In genomic region chr1:111462368-111463028, GRCh38 we compare ENCODE assay signal across 16 cellular contexts. TPM values are rescaled to one million over a fixed set of nuclear protein-coding genes. Genes with fewer than 3 reads are reported as not detected.
DNase-seq lines count a peak whose midpoint lies in the region; ATAC-seq, FAIRE-seq and TF ChIP-seq lines count a peak whose summit lies in the region.
"Had no signal": no experiment of that assay in that cellular context is flagged by ENCODE, and none has a peak within 500 bp of the region (broad histone marks: within the 10 kb centered on the region; RNA-seq: fewer than 3 reads in every experiment).

No MANE protein-coding gene starts in this region.

- intact Hi-C loops in K562 (cut with micrococcal nuclease) = no loop called here
- intact Hi-C loops in testis (cut with DNase I; ENCODE audit: low total_unique reads) = no loop called here

- BruUV-seq in K562 (replicated peaks; lab: Mats Ljungman, UMichigan) = no TSS peak

- POLR2A ChIA-PET in A549 (lab: Yijun Ruan, JAX) = no interaction called here
- POLR2A ChIA-PET in CD8-positive, alpha-beta memory T cell (lab: Charles Lee) = interaction anchor here (1.0 kb wide), 1 partner anchor 14 kb away, joined by 3 read pairs; no protein-coding TSS in a partner anchor
- POLR2A ChIA-PET in K562 (lab: Yijun Ruan, JAX) = interaction anchor here (0.6 to 3.7 kb wide), 5 partner anchors 10 to 26 kb away, joined by 3 to 30 read pairs (median 3); partner anchors contain the start of gene WDR77

- H3K36me3 Mint-ChIP-seq in CD8-positive, alpha-beta memory T cell = peaks cover 0 to 68% (median 24%) of the 10 kb centered on the region in 3 donors
- peaks cover 67% of the 10 kb centered on the region for H3K36me3 Mint-ChIP-seq in nephron (ENCODE audit: low read depth)

- H3K27me3 ChIP-seq in CD8-positive, alpha-beta memory T cell (ENCODE audit: insufficient read depth, low read length, poor library complexity, severe bottlenecking) = no peaks in the 10 kb centered on the region
- no peaks in the 10 kb centered on the region for H3K27me3 ChIP-seq in K562 (ENCODE audit: control insufficient read depth in 2 of 2, insufficient read depth in 2 of 2, low read length in 2 of 2)
- H3K27me3 ChIP-seq in testis = no peaks in the 10 kb centered on the region
- H3K27me3 ChIP-seq: BLaER1 treated with 17β-estradiol and CSF1 and Interleukin-3, amounts not matched to agents 10 nM and 100 nM had no signal

- no peaks in the 10 kb centered on the region for H3K9me3 ChIP-seq in A549
- H3K9me3 ChIP-seq in CD8-positive, alpha-beta memory T cell (ENCODE audit: low read length) = no peaks in the 10 kb centered on the region
- no peaks in the 10 kb centered on the region for H3K9me3 ChIP-seq in K562 (replicated peaks; ENCODE audit: control insufficient read depth, insufficient read depth, low read depth, low read length)
- no peaks in the 10 kb centered on the region for H3K9me3 ChIP-seq in testis
- H3K9me3 ChIP-seq: BLaER1 treated with 17β-estradiol and CSF1 and Interleukin-3, amounts not matched to agents 10 nM and 100 nM had no signal

- H3K79me2 ChIP-seq in K562 (ENCODE audit: control insufficient read depth, insufficient read depth, low read length) = peaks cover 6% of the 10 kb centered on the region; the same call in 1 of the 3 replicates

- TF ChIP-seq RAD21 in A549 (conservative IDR thresholded peaks at IDR 0.05 in 1 of 2, IDR thresholded peaks at IDR 0.05 in 1 of 2) (no peak), K562 (CRISPR knock-in tag; conservative IDR thresholded peaks at IDR 0.05 in 1 of 2, IDR thresholded peaks at IDR 0.05 in 1 of 2) (no peak)

- peaks cover 20% of the 10 kb centered on the region for H3K36me3 ChIP-seq in CD8-positive, alpha-beta memory T cell (ENCODE audit: insufficient read depth, low read length)
- peaks cover 57% of the 10 kb centered on the region for H3K36me3 ChIP-seq in K562 (ENCODE audit: control insufficient read depth, insufficient read depth, low read length)
- no peaks in the 10 kb centered on the region for H3K36me3 ChIP-seq in testis (ENCODE audit: low read depth, missing control alignments)

- H3K4me1 Mint-ChIP-seq in CD8-positive, alpha-beta memory T cell = peaks cover 15 to 28% (median 21%) of the 10 kb centered on the region in 3 donors
- H3K4me1 Mint-ChIP-seq in nephron = peaks cover 10% of the 10 kb centered on the region

- FAIRE-seq in A549 (lab: Jason Lieb, UNC) = no peak
- no peak for FAIRE-seq in K562 (lab: Jason Lieb, UNC)

- H3K4me2 ChIP-seq in A549 (no peak overlapping the region), K562 (ENCODE audit: insufficient read depth, low read length) (peak overlapping the region; percentile 27)
- H3K4me2 ChIP-seq: BLaER1 treated with 17β-estradiol and CSF1 and Interleukin-3, amounts not matched to agents 10 nM and 100 nM had no signal

- no peaks in the 10 kb centered on the region for H3K9me3 Mint-ChIP-seq in CD8-positive, alpha-beta memory T cell
- H3K9me3 Mint-ChIP-seq in nephron = no peaks in the 10 kb centered on the region

- WGBS in A549 (ENCODE audit: missing lambda C conversion rate) = 91% methylated on average over 4 of the region's 4 CpGs
- 47% methylated on average over 4 of the region's 4 CpGs for WGBS in K562 (ENCODE audit: insufficient coverage, low coverage, missing lambda C conversion rate)
- WGBS in testis, 2 donors = 85 to 94% methylated on average over 4 of the region's 4 CpGs

- no peaks in the 10 kb centered on the region for H3K27me3 Mint-ChIP-seq in CD8-positive, alpha-beta memory T cell
- H3K27me3 Mint-ChIP-seq in nephron (ENCODE audit: low read depth) = no peaks in the 10 kb centered on the region

- peak overlapping the region in 1 of 8 donors; percentile 35 for H3K27ac Mint-ChIP-seq in CD8-positive, alpha-beta memory T cell
- peak overlapping the region; percentile 21 to 47 (median 45) for H3K27ac Mint-ChIP-seq in nephron

- CTCF ChIA-PET in A549 (lab: Yijun Ruan, JAX) = interaction anchor here (1.0 to 1.7 kb wide), 2 partner anchors 11 to 45 kb away, joined by 6 read pairs; no protein-coding TSS in a partner anchor
- CTCF ChIA-PET in CD8-positive, alpha-beta memory T cell (lab: Charles Lee) = interaction anchor here (0.7 to 2.9 kb wide), 4 partner anchors 9 to 1402 kb away, joined by 3 to 11 read pairs (median 4); no protein-coding TSS in a partner anchor
- CTCF ChIA-PET in K562 (lab: Yijun Ruan, JAX; ENCODE audit: low intra/inter-chr PET ratio) = no interaction called here

- H2AFZ ChIP-seq in K562 (ENCODE audit: low read depth, low read length) = no peak overlapping the region

- no peak overlapping the region for H3K27ac ChIP-seq in A549
- peak overlapping the region; percentile 21 for H3K27ac ChIP-seq in CD8-positive, alpha-beta memory T cell (ENCODE audit: low read depth, low read length)
- peak overlapping the region; percentile 59 for H3K27ac ChIP-seq in K562 (ENCODE audit: extremely low read depth, low read depth, low read length)
- H3K27ac ChIP-seq in testis = no peak overlapping the region
- H3K27ac ChIP-seq: BLaER1 treated with 17β-estradiol and CSF1 and Interleukin-3, amounts not matched to agents 10 nM and 100 nM had no signal

- H4K20me1 ChIP-seq in K562 (replicated peaks; ENCODE audit: control insufficient read depth, insufficient read depth, low read length) = no peaks in the 10 kb centered on the region

- no peak for TF ChIP-seq EP300 in A549 (IDR thresholded peaks at IDR 0.05)
- TF ChIP-seq EP300 in K562 (IDR thresholded peaks at IDR 0.05; ENCODE audit: low read length) = no peak

- no peak for TF ChIP-seq CTCF in A549 (IDR thresholded peaks at IDR 0.05)
- TF ChIP-seq CTCF in K562 (IDR thresholded peaks at IDR 0.05 in 2 of 3, conservative IDR thresholded peaks at IDR 0.05 in 1 of 3; ENCODE audit: insufficient read depth in 2 of 3, low read depth in 1 of 3, low read length in 3 of 3) = no peak
- TF ChIP-seq CTCF in nephron (IDR thresholded peaks at IDR 0.05; ENCODE audit: unreplicated experiment in 3 of 3) = no peak
- TF ChIP-seq CTCF in testis (IDR thresholded peaks at IDR 0.05) = no peak

- H3K4me3 Mint-ChIP-seq in CD8-positive, alpha-beta memory T cell = no peak overlapping the region
- H3K4me3 Mint-ChIP-seq in nephron = no peak overlapping the region

- no peaks in the 10 kb centered on the region for H3K4me1 ChIP-seq in A549
- no peaks in the 10 kb centered on the region for H3K4me1 ChIP-seq in CD8-positive, alpha-beta memory T cell (ENCODE audit: insufficient read depth, low read length)
- H3K4me1 ChIP-seq in K562 (replicated peaks in 1 of 2; ENCODE audit: control insufficient read depth in 2 of 2, insufficient read depth in 2 of 2, low read length in 2 of 2) = peaks cover 5 to 23% of the 10 kb centered on the region in 2 experiments; a peak in 4 of 5 replicates
- no peaks in the 10 kb centered on the region for H3K4me1 ChIP-seq in testis

- TF ChIP-seq POLR2A in A549 (IDR thresholded peaks at IDR 0.05; ENCODE audit: low read length) = no peak
- TF ChIP-seq POLR2A in K562 (conservative IDR thresholded peaks at IDR 0.05) = no peak; the same call in 1 of the 2 replicates
- no peak for TF ChIP-seq POLR2A in testis (IDR thresholded peaks at IDR 0.05)

- no peak overlapping the region; a peak in 1 of 4 replicates for H3K9ac ChIP-seq in K562 (ENCODE audit: insufficient read depth in 1 of 2, low read depth in 2 of 2, low read length in 2 of 2)
- H3K9ac ChIP-seq: BLaER1 treated with 17β-estradiol and CSF1 and Interleukin-3, amounts not matched to agents 10 nM and 100 nM had no signal

- DNase-seq in A549 (ENCODE audit: low read depth in 1 of 2, low spot score in 1 of 2) (no peak), K562 (ENCODE audit: extremely low read depth in 1 of 4, low spot score in 3 of 4) (no peak), testis (no peak), NCI-H1092 (lab: John Stamatoyannopoulos, UW) (no peak)
- no peak for DNase-seq in CD8-positive, alpha-beta memory T cell
- DNase-seq: COR-L47, DMS153, NCI-H146, NCI-H2081 treated with DMSO at 0.1 percent for 48 hours, NCI-H2227 treated with DMSO at 0.1 percent for 48 hours, NCI-H526 treated with DMSO at 0.1 percent for 48 hours had no signal

- H3K4me3 ChIP-seq in A549 = no peak overlapping the region
- H3K4me3 ChIP-seq in CD8-positive, alpha-beta memory T cell (ENCODE audit: low read length) = no peak overlapping the region
- H3K4me3 ChIP-seq in K562 = no peak overlapping the region
- no peak overlapping the region for H3K4me3 ChIP-seq in testis
- H3K4me3 ChIP-seq: BLaER1 treated with 17β-estradiol and CSF1 and Interleukin-3, amounts not matched to agents 10 nM and 100 nM had no signal

- in situ Hi-C loops in K562 (cut with MboI) = no loop called here

- no peaks in the 10 kb centered on the region for H3K9me1 ChIP-seq in K562 (ENCODE audit: control insufficient read depth, insufficient read depth, low read length)

- ATAC-seq in A549 (no peak), K562 (peak; percentile 63), GM19023 (IDR thresholded peaks at IDR 0.05; ENCODE audit: unreplicated experiment) (no peak), HG02763 (IDR thresholded peaks at IDR 0.05; ENCODE audit: unreplicated experiment) (no peak)

RNA-seq across cellular contexts. Expression of gene C1orf162, which starts 11.3 kb away (rescaled TPM):
- polyA plus RNA-seq in A549 (2011; rRNA removed) = 0.28 and 0.46 TPM in 2 replicates
- polyA plus RNA-seq in A549 (2012; cell fraction: cytosol; rRNA removed) = 0.04 and 0.10 TPM in 2 replicates
- 0.28 and 0.47 TPM in 2 replicates for polyA plus RNA-seq in A549 (2012; cell fraction: nucleus; rRNA removed)
- polyA plus RNA-seq in A549 (2017; fragmentation: RNase III; extraction: RNeasy Plus Mini Kit Qiagen cat#74134 plus additional on column Dnase treatment) = 0.16 to 0.17 TPM (median 0.17 TPM) in 3 replicates
- polyA minus RNA-seq in A549 (2011; rRNA and poly(A)+ RNA removed) = 0.62 TPM in 1 of 2 replicates, not detected in the other
- total RNA-seq in CD8-positive, alpha-beta memory T cell = 1 to 10 TPM; 3.9 to 4.9 TPM
- polyA plus RNA-seq in CD8-positive, alpha-beta memory T cell = 90.1 TPM
- 2.9 and 9.0 TPM in 2 replicates for total RNA-seq in K562 (2011; cell fraction: chromatin; rRNA removed; ENCODE audit: low replicate concordance)
- 1.2 and 3.2 TPM in 2 replicates for total RNA-seq in K562 (2011; cell fraction: nucleolus; rRNA removed)
- total RNA-seq in K562 (2011; cell fraction: nucleoplasm; rRNA removed) = 4.1 and 4.7 TPM in 2 replicates
- 0.45 and 0.65 TPM in 2 replicates for total RNA-seq in K562 (2014; rRNA removed)
- 0.99 and 1.1 TPM in 2 replicates for total RNA-seq in K562 (2014; rRNA removed; fragmentation: Illumina TruSeq; extraction: Trizol)
- total RNA-seq in K562 (2015; rRNA removed; fragmentation: Illumina TruSeq; extraction: Trizol) = 0.90 and 1.3 TPM in 2 replicates
- total RNA-seq in K562 (2021) = 0.72 and 1.2 TPM in 2 replicates
- 2.7 and 4.2 TPM in 2 replicates for polyA plus RNA-seq in K562 (2011; rRNA removed)
- polyA plus RNA-seq in K562 (2011; cell fraction: cytosol; rRNA removed) = 0.91 and 2.6 TPM in 2 replicates
- polyA plus RNA-seq in K562 (2011; cell fraction: nucleus; rRNA removed) = 14.7 and 27.0 TPM in 2 replicates
- polyA plus RNA-seq in K562 (2012) = 0.95 and 2.6 TPM in 2 replicates
- 1.7 and 1.9 TPM in 2 replicates for polyA plus RNA-seq in K562 (2014; fragmentation: Illumina TruSeq; extraction: Trizol)
- under 1 TPM; 0.48 to 0.76 TPM for polyA plus RNA-seq in K562 (2014; fragmentation: Nextera tagmentation; extraction: Ambion mirVana)
- polyA plus RNA-seq in K562 (2014; rRNA removed) = 1.3 and 1.8 TPM in 2 replicates
- 1.2 and 3.8 TPM in 2 replicates for polyA minus RNA-seq in K562 (2011; rRNA and poly(A)+ RNA removed)
- 1.0 TPM in 1 of 2 replicates, not detected in the other for polyA minus RNA-seq in K562 (2011; cell fraction: cytosol; rRNA and poly(A)+ RNA removed)
- polyA minus RNA-seq in K562 (2011; cell fraction: nucleus; rRNA and poly(A)+ RNA removed) = 2.3 and 4.9 TPM in 2 replicates
- 1 to 10 TPM; 5.4 to 6.9 TPM for total RNA-seq in testis
- 15.4 TPM for polyA plus RNA-seq in testis (ENCODE audit: insufficient read depth, low read depth, low replicate concordance)
- total RNA-seq: HT-29 had no signal

RNA-seq across cellular contexts. Expression of gene ATP5PB, which starts 13.2 kb away (rescaled TPM):
- 300 TPM in 2 replicates for polyA plus RNA-seq in A549 (2011; rRNA removed)
- 162 and 176 TPM in 2 replicates for polyA plus RNA-seq in A549 (2012; cell fraction: cytosol; rRNA removed)
- polyA plus RNA-seq in A549 (2012; cell fraction: nucleus; rRNA removed) = 65.0 and 83.4 TPM in 2 replicates
- 261 to 328 TPM (median 275 TPM) in 3 replicates for polyA plus RNA-seq in A549 (2017; fragmentation: RNase III; extraction: RNeasy Plus Mini Kit Qiagen cat#74134 plus additional on column Dnase treatment)
- 85.0 and 97.2 TPM in 2 replicates for polyA minus RNA-seq in A549 (2011; rRNA and poly(A)+ RNA removed)
- 100 to 1,000 TPM; 351 to 360 TPM for total RNA-seq in CD8-positive, alpha-beta memory T cell
- polyA plus RNA-seq in CD8-positive, alpha-beta memory T cell = 455 TPM
- 30.9 and 50.4 TPM in 2 replicates for total RNA-seq in K562 (2011; cell fraction: chromatin; rRNA removed; ENCODE audit: low replicate concordance)
- 36.7 and 51.9 TPM in 2 replicates for total RNA-seq in K562 (2011; cell fraction: nucleolus; rRNA removed)
- total RNA-seq in K562 (2011; cell fraction: nucleoplasm; rRNA removed) = 51.1 and 70.5 TPM in 2 replicates
- 727 and 890 TPM in 2 replicates for total RNA-seq in K562 (2014; rRNA removed)
- 1,061 and 1,110 TPM in 2 replicates for total RNA-seq in K562 (2014; rRNA removed; fragmentation: Illumina TruSeq; extraction: Trizol)
- 1,044 and 1,100 TPM in 2 replicates for total RNA-seq in K562 (2015; rRNA removed; fragmentation: Illumina TruSeq; extraction: Trizol)
- 651 and 736 TPM in 2 replicates for total RNA-seq in K562 (2021)
- 1,020 and 1,271 TPM in 2 replicates for polyA plus RNA-seq in K562 (2011; rRNA removed)
- 438 and 690 TPM in 2 replicates for polyA plus RNA-seq in K562 (2011; cell fraction: cytosol; rRNA removed)
- polyA plus RNA-seq in K562 (2011; cell fraction: nucleus; rRNA removed) = 132 and 238 TPM in 2 replicates
- 643 and 784 TPM in 2 replicates for polyA plus RNA-seq in K562 (2012)
- 896 and 1,028 TPM in 2 replicates for polyA plus RNA-seq in K562 (2014; fragmentation: Illumina TruSeq; extraction: Trizol)
- 1,000 to 10,000 TPM; 2,499 to 2,735 TPM for polyA plus RNA-seq in K562 (2014; fragmentation: Nextera tagmentation; extraction: Ambion mirVana)
- 1,033 and 1,042 TPM in 2 replicates for polyA plus RNA-seq in K562 (2014; rRNA removed)
- 658 and 670 TPM in 2 replicates for polyA minus RNA-seq in K562 (2011; rRNA and poly(A)+ RNA removed)
- polyA minus RNA-seq in K562 (2011; cell fraction: cytosol; rRNA and poly(A)+ RNA removed) = 238 and 250 TPM in 2 replicates
- polyA minus RNA-seq in K562 (2011; cell fraction: nucleus; rRNA and poly(A)+ RNA removed) = 15.9 and 51.3 TPM in 2 replicates
- total RNA-seq in testis = 100 to 1,000 TPM; 183 to 188 TPM
- 419 TPM for polyA plus RNA-seq in testis (ENCODE audit: insufficient read depth, low read depth, low replicate concordance)

RNA-seq across cellular contexts. Expression of gene WDR77, which starts 13.4 kb away (rescaled TPM):
- 122 and 157 TPM in 2 replicates for polyA plus RNA-seq in A549 (2011; rRNA removed)
- 128 and 160 TPM in 2 replicates for polyA plus RNA-seq in A549 (2012; cell fraction: cytosol; rRNA removed)
- polyA plus RNA-seq in A549 (2012; cell fraction: nucleus; rRNA removed) = 145 and 176 TPM in 2 replicates
- polyA plus RNA-seq in A549 (2017; fragmentation: RNase III; extraction: RNeasy Plus Mini Kit Qiagen cat#74134 plus additional on column Dnase treatment) = 53.0 to 60.0 TPM (median 53.8 TPM) in 3 replicates
- 145 and 190 TPM in 2 replicates for polyA minus RNA-seq in A549 (2011; rRNA and poly(A)+ RNA removed)
- 10 to 100 TPM; 73.2 to 74.7 TPM for total RNA-seq in CD8-positive, alpha-beta memory T cell
- 42.2 TPM for polyA plus RNA-seq in CD8-positive, alpha-beta memory T cell
- total RNA-seq in K562 (2011; cell fraction: chromatin; rRNA removed; ENCODE audit: low replicate concordance) = 55.5 and 146 TPM in 2 replicates
- total RNA-seq in K562 (2011; cell fraction: nucleolus; rRNA removed) = 105 and 113 TPM in 2 replicates
- total RNA-seq in K562 (2011; cell fraction: nucleoplasm; rRNA removed) = 67.2 and 95.3 TPM in 2 replicates
- total RNA-seq in K562 (2014; rRNA removed) = 68.1 and 89.8 TPM in 2 replicates
- total RNA-seq in K562 (2014; rRNA removed; fragmentation: Illumina TruSeq; extraction: Trizol) = 72.4 and 78.5 TPM in 2 replicates
- 74.2 and 75.3 TPM in 2 replicates for total RNA-seq in K562 (2015; rRNA removed; fragmentation: Illumina TruSeq; extraction: Trizol)
- total RNA-seq in K562 (2021) = 92.3 and 94.4 TPM in 2 replicates
- polyA plus RNA-seq in K562 (2011; rRNA removed) = 160 and 174 TPM in 2 replicates
- polyA plus RNA-seq in K562 (2011; cell fraction: cytosol; rRNA removed) = 141 and 162 TPM in 2 replicates
- 336 and 420 TPM in 2 replicates for polyA plus RNA-seq in K562 (2011; cell fraction: nucleus; rRNA removed)
- 49.8 and 86.5 TPM in 2 replicates for polyA plus RNA-seq in K562 (2012)
- polyA plus RNA-seq in K562 (2014; fragmentation: Illumina TruSeq; extraction: Trizol) = 101 and 116 TPM in 2 replicates
- polyA plus RNA-seq in K562 (2014; fragmentation: Nextera tagmentation; extraction: Ambion mirVana) = 10 to 100 TPM; 20.6 to 31.0 TPM
- polyA plus RNA-seq in K562 (2014; rRNA removed) = 68.3 and 76.3 TPM in 2 replicates
- 97.4 and 135 TPM in 2 replicates for polyA minus RNA-seq in K562 (2011; rRNA and poly(A)+ RNA removed)
- 54.2 and 76.3 TPM in 2 replicates for polyA minus RNA-seq in K562 (2011; cell fraction: cytosol; rRNA and poly(A)+ RNA removed)
- 42.7 and 50.2 TPM in 2 replicates for polyA minus RNA-seq in K562 (2011; cell fraction: nucleus; rRNA and poly(A)+ RNA removed)
- total RNA-seq in testis = 10 to 100 TPM; 32.6 to 33.8 TPM
- polyA plus RNA-seq in testis (ENCODE audit: insufficient read depth, low read depth, low replicate concordance) = 33.7 TPM

RNA-seq across cellular contexts. Expression of gene OVGP1, which starts 35.0 kb away (rescaled TPM):
- 2.1 and 3.3 TPM in 2 replicates for polyA plus RNA-seq in A549 (2011; rRNA removed)
- polyA plus RNA-seq in A549 (2012; cell fraction: cytosol; rRNA removed) = 0.37 and 0.44 TPM in 2 replicates
- polyA plus RNA-seq in A549 (2012; cell fraction: nucleus; rRNA removed) = 1.7 and 3.4 TPM in 2 replicates
- polyA plus RNA-seq in A549 (2017; fragmentation: RNase III; extraction: RNeasy Plus Mini Kit Qiagen cat#74134 plus additional on column Dnase treatment) = 0.29 to 0.55 TPM (median 0.52 TPM) in 3 replicates
- polyA minus RNA-seq in A549 (2011; rRNA and poly(A)+ RNA removed) = 1.8 and 1.9 TPM in 2 replicates
- 1 to 10 TPM in 1 of 2 experiments, under 1 TPM in 1; 0.69 to 1.4 TPM for total RNA-seq in CD8-positive, alpha-beta memory T cell
- 0.63 TPM for polyA plus RNA-seq in CD8-positive, alpha-beta memory T cell
- 2.1 and 4.5 TPM in 2 replicates for total RNA-seq in K562 (2011; cell fraction: chromatin; rRNA removed; ENCODE audit: low replicate concordance)
- 1.3 and 1.5 TPM in 2 replicates for total RNA-seq in K562 (2011; cell fraction: nucleolus; rRNA removed)
- total RNA-seq in K562 (2011; cell fraction: nucleoplasm; rRNA removed) = 0.81 and 1.2 TPM in 2 replicates
- 0.12 and 0.27 TPM in 2 replicates for total RNA-seq in K562 (2014; rRNA removed)
- total RNA-seq in K562 (2014; rRNA removed; fragmentation: Illumina TruSeq; extraction: Trizol) = 0.15 and 0.54 TPM in 2 replicates
- total RNA-seq in K562 (2015; rRNA removed; fragmentation: Illumina TruSeq; extraction: Trizol) = 0.08 and 0.11 TPM in 2 replicates
- 0.22 and 0.25 TPM in 2 replicates for total RNA-seq in K562 (2021)
- 0.22 and 1.7 TPM in 2 replicates for polyA plus RNA-seq in K562 (2011; rRNA removed)
- polyA plus RNA-seq in K562 (2011; cell fraction: cytosol; rRNA removed) = 0.10 and 0.83 TPM in 2 replicates
- 3.2 and 11.8 TPM in 2 replicates for polyA plus RNA-seq in K562 (2011; cell fraction: nucleus; rRNA removed)
- polyA plus RNA-seq in K562 (2012) = 0.22 and 1.4 TPM in 2 replicates
- 0.34 and 0.39 TPM in 2 replicates for polyA plus RNA-seq in K562 (2014; fragmentation: Illumina TruSeq; extraction: Trizol)
- polyA plus RNA-seq in K562 (2014; fragmentation: Nextera tagmentation; extraction: Ambion mirVana) = under 1 TPM; 0.10 to 0.17 TPM
- 0.30 and 0.34 TPM in 2 replicates for polyA plus RNA-seq in K562 (2014; rRNA removed)
- polyA minus RNA-seq in K562 (2011; rRNA and poly(A)+ RNA removed) = 1.0 TPM in 1 of 2 replicates, not detected in the other
- polyA minus RNA-seq in K562 (2011; cell fraction: cytosol; rRNA and poly(A)+ RNA removed) = not detected in 2 replicates
- 0.40 and 3.2 TPM in 2 replicates for polyA minus RNA-seq in K562 (2011; cell fraction: nucleus; rRNA and poly(A)+ RNA removed)
- 10 to 100 TPM in 1 of 2 donors, 1 to 10 TPM in 1; 6.8 to 19.4 TPM for total RNA-seq in testis
- polyA plus RNA-seq in testis (ENCODE audit: insufficient read depth, low read depth, low replicate concordance) = 9.3 TPM

RNA-seq across cellular contexts. Expression of gene ADORA3, which starts 40.9 kb away (rescaled TPM):
- polyA plus RNA-seq in A549 (2011; rRNA removed) = not detected in 2 replicates
- polyA plus RNA-seq in A549 (2012; cell fraction: cytosol; rRNA removed) = not detected in 2 replicates
- not detected in 2 replicates for polyA plus RNA-seq in A549 (2012; cell fraction: nucleus; rRNA removed)
- not detected in 3 replicates for polyA plus RNA-seq in A549 (2017; fragmentation: RNase III; extraction: RNeasy Plus Mini Kit Qiagen cat#74134 plus additional on column Dnase treatment)
- not detected in 2 replicates for polyA minus RNA-seq in A549 (2011; rRNA and poly(A)+ RNA removed)
- total RNA-seq in CD8-positive, alpha-beta memory T cell = under 1 TPM; 0.39 to 0.51 TPM
- polyA plus RNA-seq in CD8-positive, alpha-beta memory T cell = not detected
- not detected in 2 replicates for total RNA-seq in K562 (2011; cell fraction: chromatin; rRNA removed; ENCODE audit: low replicate concordance)
- not detected in 2 replicates for total RNA-seq in K562 (2011; cell fraction: nucleolus; rRNA removed)
- not detected in 2 replicates for total RNA-seq in K562 (2011; cell fraction: nucleoplasm; rRNA removed)
- 0.08 TPM in 1 of 2 replicates, not detected in the other for total RNA-seq in K562 (2014; rRNA removed)
- 0.26 TPM in 1 of 2 replicates, not detected in the other for total RNA-seq in K562 (2014; rRNA removed; fragmentation: Illumina TruSeq; extraction: Trizol)
- 0.19 and 0.33 TPM in 2 replicates for total RNA-seq in K562 (2015; rRNA removed; fragmentation: Illumina TruSeq; extraction: Trizol)
- total RNA-seq in K562 (2021) = not detected in 2 replicates
- polyA plus RNA-seq in K562 (2011; rRNA removed) = 0.13 and 0.19 TPM in 2 replicates
- polyA plus RNA-seq in K562 (2011; cell fraction: cytosol; rRNA removed) = 0.04 and 0.09 TPM in 2 replicates
- 0.18 TPM in 1 of 2 replicates, not detected in the other for polyA plus RNA-seq in K562 (2011; cell fraction: nucleus; rRNA removed)
- 0.43 and 0.48 TPM in 2 replicates for polyA plus RNA-seq in K562 (2012)
- 0.12 TPM in 2 replicates for polyA plus RNA-seq in K562 (2014; fragmentation: Illumina TruSeq; extraction: Trizol)
- under 1 TPM; 0.20 to 0.35 TPM for polyA plus RNA-seq in K562 (2014; fragmentation: Nextera tagmentation; extraction: Ambion mirVana)
- 0.09 TPM in 1 of 2 replicates, not detected in the other for polyA plus RNA-seq in K562 (2014; rRNA removed)
- 0.35 TPM in 1 of 2 replicates, not detected in the other for polyA minus RNA-seq in K562 (2011; rRNA and poly(A)+ RNA removed)
- not detected in 2 replicates for polyA minus RNA-seq in K562 (2011; cell fraction: cytosol; rRNA and poly(A)+ RNA removed)
- polyA minus RNA-seq in K562 (2011; cell fraction: nucleus; rRNA and poly(A)+ RNA removed) = not detected in 2 replicates
- total RNA-seq in testis = 1 to 10 TPM; 2.8 to 3.8 TPM
- polyA plus RNA-seq in testis (ENCODE audit: insufficient read depth, low read depth, low replicate concordance) = 2.5 TPM
- total RNA-seq: HT-29 had no signal

Comparison
In these comparisons a context has a peak if more than half of its experiments do, and no peak if none do; other contexts are left out.
1. H3K27ac ChIP-seq: peak in CD8-positive, alpha-beta memory T cell (single experiment) and K562 (single experiment); none in A549 (0 of 2) and testis (0 of 2).
2. Of the 35 proteins assayed by ChIP-seq in both K562 and A549: peak only in K562: none; only in A549: MAFK; in both: none; in neither: 33; mixed calls (peak in some experiments, not most) for 1.